In genomic region chr15:70752142-70752754, GRCh38 we compare ENCODE assay signal across 18 cellular contexts. TPM values are rescaled to one million over a fixed set of nuclear protein-coding genes. Genes with fewer than 3 reads are reported as not detected.
DNase-seq lines count a peak whose midpoint lies in the region; ATAC-seq, FAIRE-seq and TF ChIP-seq lines count a peak whose summit lies in the region.
"Had no signal": no experiment of that assay in that cellular context is flagged by ENCODE, and none has a peak within 500 bp of the region (broad histone marks: within the 10 kb centered on the region; RNA-seq: fewer than 3 reads in every experiment).

No MANE protein-coding gene starts in this region.

- H3K36me3 Mint-ChIP-seq in neural progenitor cell: no peaks in the 10 kb centered on the region

- H2AFZ ChIP-seq in neural progenitor cell (replicated peaks): no peak overlapping the region
- H2AFZ ChIP-seq: PC-9 had no signal

- H3K9me3 ChIP-seq in neural progenitor cell (ENCODE audit: low read depth): no peaks in the 10 kb centered on the region
- H3K9me3 ChIP-seq: upper lobe of left lung had no signal

- no peaks in the 10 kb centered on the region for H3K4me1 ChIP-seq in neural progenitor cell

- no peak for TF ChIP-seq CTCF in AG10803 (conservative IDR thresholded peaks at IDR 0.05; ENCODE audit: low read length)
- no peak for TF ChIP-seq CTCF in fibroblast of villous mesenchyme (IDR thresholded peaks at IDR 0.05; ENCODE audit: insufficient read depth, low read depth, low read length)
- no peak for TF ChIP-seq CTCF in neural progenitor cell (IDR thresholded peaks at IDR 0.05)

- FAIRE-seq in HTR-8/SVneo (lab: Jason Lieb, UNC): no peak

- peak overlapping the region; percentile 12 for H3K4me2 ChIP-seq in neural progenitor cell
- H3K4me2 ChIP-seq: PC-9 had no signal

- DNase-seq in AG10803 (ENCODE audit: low read depth) (peak; percentile 24), NAMALWA (ENCODE audit: low spot score) (peak; percentile 30), fibroblast of villous mesenchyme (ENCODE audit: low read depth) (peak; percentile 47), neural progenitor cell (ENCODE audit: low spot score) (no peak), GM19240 (ENCODE audit: insufficient read length, low spot score) (no peak), HTR-8/SVneo (ENCODE audit: insufficient read length, low spot score) (no peak)
- no peak for DNase-seq in effector CD4-positive, alpha-beta T cell
- DNase-seq: activated CD4-positive, alpha-beta T cell treated with anti-CD3 and anti-CD28 coated beads for 36 hours; AML-193; brain microvascular endothelial cell; NCI-H1092 treated with DMSO at 0.1 percent for 48 hours; NCI-H345; PC-9 had no signal

- H3K27me3 ChIP-seq in neural progenitor cell: no peaks in the 10 kb centered on the region
- H3K27me3 ChIP-seq: brain microvascular endothelial cell, upper lobe of left lung had no signal

- no peak overlapping the region for H3K27ac ChIP-seq in neural progenitor cell
- H3K27ac ChIP-seq: brain microvascular endothelial cell, PC-9 had no signal

- H3F3A ChIP-seq in neural progenitor cell (ENCODE audit: low read depth): no peaks in the 10 kb centered on the region

- ATAC-seq in GM19328 (IDR thresholded peaks at IDR 0.05; ENCODE audit: unreplicated experiment): no peak
- ATAC-seq: activated CD4-positive, alpha-beta T cell treated with anti-CD3 and anti-CD28 coated beads for 36 hours; left lobe of liver had no signal

- H3K4me3 ChIP-seq in AG10803 (ENCODE audit: low read length) (no peak overlapping the region), fibroblast of villous mesenchyme (ENCODE audit: low read depth, low read length) (no peak overlapping the region), neural progenitor cell (no peak overlapping the region)
- H3K4me3 ChIP-seq: PC-9, skin epidermis, upper lobe of left lung had no signal

- no peak overlapping the region for H3K4me3 Mint-ChIP-seq in neural progenitor cell
- H3K4me3 Mint-ChIP-seq: activated CD4-positive, alpha-beta T cell treated with anti-CD3 and anti-CD28 coated beads for 36 hours; T-helper 1 cell treated with Interleukin-12 subunit alpha and Interleukin-12 subunit beta and Interleukin-4 antibody, amounts not matched to agents 30 μg/mL and 1 μg/mL, for 36 hours had no signal

- no peaks in the 10 kb centered on the region for H3K9me3 Mint-ChIP-seq in neural progenitor cell
- H3K9me3 Mint-ChIP-seq: T-helper 1 cell treated with Interleukin-12 subunit alpha and Interleukin-12 subunit beta and Interleukin-4 antibody, amounts not matched to agents 30 μg/mL and 1 μg/mL, for 36 hours had no signal

- peaks cover 15% of the 10 kb centered on the region for H3K4me1 Mint-ChIP-seq in neural progenitor cell

- no peaks in the 10 kb centered on the region for H3K36me3 ChIP-seq in neural progenitor cell
- H3K36me3 ChIP-seq: upper lobe of left lung had no signal

- H3K27ac Mint-ChIP-seq in neural progenitor cell: no peak overlapping the region
- H3K27ac Mint-ChIP-seq: activated CD4-positive, alpha-beta T cell treated with anti-CD3 and anti-CD28 coated beads for 36 hours; T-helper 1 cell treated with Interleukin-12 subunit alpha and Interleukin-12 subunit beta and Interleukin-4 antibody, amounts not matched to agents 30 μg/mL and 1 μg/mL, for 36 hours had no signal

- peaks cover 2% of the 10 kb centered on the region for H3K27me3 Mint-ChIP-seq in neural progenitor cell (ENCODE audit: insufficient read depth, low read depth)

- H3K79me2 ChIP-seq in neural progenitor cell (ENCODE audit: low read depth): peaks cover 25% of the 10 kb centered on the region

- no peak overlapping the region for H3K9ac ChIP-seq in neural progenitor cell

- peaks cover 7% of the 10 kb centered on the region for H4K20me1 ChIP-seq in neural progenitor cell (ENCODE audit: low read depth)

RNA-seq across cellular contexts. Expression of gene UACA, which starts 11.1 kb away (rescaled TPM):
- total RNA-seq in fibroblast of villous mesenchyme: 160 TPM in 2 replicates
- 33.0 and 70.0 TPM in 2 replicates for total RNA-seq in neural progenitor cell (ENCODE audit: low replicate concordance)

Comparison
In these comparisons a context has a peak if more than half of its experiments do, and no peak if none do; other contexts are left out.
1. DNase-seq: peak in AG10803 (single experiment), NAMALWA (single experiment) and fibroblast of villous mesenchyme (single experiment); none in neural progenitor cell (single experiment), GM19240 (single experiment), effector CD4-positive, alpha-beta T cell (single experiment) and HTR-8/SVneo (single experiment).